Comparison of ENCODE assay signal across 8 cellular contexts in the genomic region with DNA sequence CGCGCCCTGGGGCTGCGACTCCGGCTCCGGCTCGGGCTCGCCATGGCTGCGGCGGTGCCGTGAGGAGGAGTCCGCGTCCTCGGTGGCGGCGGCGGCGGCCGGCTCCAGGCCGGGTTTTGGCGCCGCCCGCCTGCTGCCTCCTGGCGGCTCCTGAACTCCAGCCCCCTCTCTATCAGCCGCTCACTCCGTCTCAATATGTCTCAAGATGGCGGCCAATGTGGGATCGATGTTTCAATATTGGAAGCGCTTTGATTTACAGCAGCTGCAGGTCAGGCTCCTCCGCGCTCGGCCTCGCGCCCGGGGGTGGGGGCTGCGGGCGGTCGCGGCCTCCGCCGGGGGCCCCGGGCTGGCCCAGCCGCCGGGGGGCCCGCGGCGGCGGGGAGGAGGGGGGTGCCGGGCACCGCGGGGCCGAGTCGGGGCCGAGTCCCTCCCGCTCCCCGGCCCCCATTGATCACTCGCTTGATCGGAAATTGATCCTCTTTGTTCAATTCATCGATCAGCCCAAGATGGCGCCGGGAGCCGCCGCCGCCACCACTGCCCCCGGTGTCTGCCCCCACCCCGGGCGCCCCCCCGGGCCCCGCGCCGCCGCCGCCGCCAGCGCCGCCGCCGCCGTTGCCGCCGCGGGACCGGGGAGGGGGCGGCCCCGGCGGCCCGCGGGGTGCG. TPM values are rescaled to one million over a fixed set of nuclear protein-coding genes. Genes with fewer than 3 reads are reported as not detected.
DNase-seq lines count a peak whose midpoint lies in the region; ATAC-seq and TF ChIP-seq lines count a peak whose summit lies in the region.

No MANE protein-coding gene starts in this region.

- H3K27me3 Mint-ChIP-seq in activated CD8-positive, alpha-beta T cell treated with anti-CD3 and anti-CD28 coated beads, Interleukin-2, amount 10 ng/mL, durations not matched to agents 7 days and 5 days (ENCODE audit: low read depth): peaks cover 12% of the 10 kb centered on the region
- peaks cover 6% of the 10 kb centered on the region for H3K27me3 Mint-ChIP-seq in endodermal cell (ENCODE audit: insufficient read depth)

- H3K27ac ChIP-seq in endodermal cell (ENCODE audit: low read depth, low read length) (no peak overlapping the region), mesodermal cell (ENCODE audit: low read depth, low read length, severe bottlenecking) (peak overlapping the region; percentile 65)

- CTCF ChIA-PET in activated CD8-positive, alpha-beta T cell treated with anti-CD3 and anti-CD28 coated beads, Interleukin-2, amount 10 ng/mL, durations not matched to agents 7 days and 5 days (lab: Charles Lee): interaction anchor here (0.8 kb wide), 1 partner anchor 72 kb away, joined by 3 read pairs; no protein-coding TSS in a partner anchor

- H3K9ac ChIP-seq in endodermal cell (ENCODE audit: extremely low read depth, low read length, poor library complexity, severe bottlenecking): peak overlapping the region; percentile 25

- H3K4me1 Mint-ChIP-seq in activated CD8-positive, alpha-beta T cell treated with anti-CD3 and anti-CD28 coated beads, Interleukin-2, amount 10 ng/mL, durations not matched to agents 7 days and 5 days (ENCODE audit: low read depth): peaks cover 20% of the 10 kb centered on the region
- H3K4me1 Mint-ChIP-seq in endodermal cell: peaks cover 31% of the 10 kb centered on the region

- no peak overlapping the region for H3K4me3 ChIP-seq in endodermal cell (ENCODE audit: low read length)
- peak overlapping the region; percentile 34 for H3K4me3 ChIP-seq in mesodermal cell (ENCODE audit: extremely low read depth, insufficient read depth, low read length, poor library complexity, severe bottlenecking)

- peaks cover 2% of the 10 kb centered on the region for H3K36me3 Mint-ChIP-seq in activated CD8-positive, alpha-beta T cell treated with anti-CD3 and anti-CD28 coated beads, Interleukin-2, amount 10 ng/mL, durations not matched to agents 7 days and 5 days (ENCODE audit: low read depth)
- H3K36me3 Mint-ChIP-seq in endodermal cell (ENCODE audit: low read depth): peaks cover 2% of the 10 kb centered on the region

- H3K4me3 Mint-ChIP-seq in activated CD8-positive, alpha-beta T cell treated with anti-CD3 and anti-CD28 coated beads, Interleukin-2, amount 10 ng/mL, durations not matched to agents 7 days and 5 days: peak overlapping the region; percentile 76
- H3K4me3 Mint-ChIP-seq in endodermal cell: peak overlapping the region; percentile 80

- peak; percentile 61 for ATAC-seq in HG03439 (IDR thresholded peaks at IDR 0.05; ENCODE audit: unreplicated experiment)
- ATAC-seq in activated CD8-positive, alpha-beta T cell treated with anti-CD3 and anti-CD28 coated beads, Interleukin-2, amount 10 ng/mL, durations not matched to agents 7 days and 5 days: peak; percentile 82

- no peaks in the 10 kb centered on the region for H3K9me3 Mint-ChIP-seq in activated CD8-positive, alpha-beta T cell treated with anti-CD3 and anti-CD28 coated beads, Interleukin-2, amount 10 ng/mL, durations not matched to agents 7 days and 5 days (ENCODE audit: insufficient read depth)
- no peaks in the 10 kb centered on the region for H3K9me3 Mint-ChIP-seq in endodermal cell

- peak; percentile 58 for TF ChIP-seq POLR2A in GM19099 (IDR thresholded peaks at IDR 0.05; ENCODE audit: extremely low read depth, insufficient read length, low read depth)

- H3K36me3 ChIP-seq in endodermal cell (ENCODE audit: control insufficient read depth, insufficient read depth, low read length): no peaks in the 10 kb centered on the region
- peaks cover 6% of the 10 kb centered on the region for H3K36me3 ChIP-seq in mesodermal cell (ENCODE audit: control insufficient read depth, insufficient read depth, low read length)

- DNase-seq in Ammon's horn (ENCODE audit: low spot score): peak; percentile 74
- peak; percentile 71 for DNase-seq in NCI-H82 treated with DMSO at 0.1 percent for 48 hours (lab: John Stamatoyannopoulos, UW; ENCODE audit: unreplicated experiment)
- DNase-seq in activated CD8-positive, alpha-beta T cell treated with anti-CD3 and anti-CD28 coated beads, Interleukin-2, amount 10 ng/mL, durations not matched to agents 7 days and 5 days: peak; percentile 78
- no peak for DNase-seq in endodermal cell
- DNase-seq in stimulated activated CD8-positive, alpha-beta memory T cell treated with anti-CD3 and anti-CD28 coated beads, Interleukin-15, amount 100 ng/mL, for 24 hours (ENCODE audit: low read depth): peak; percentile 29

- peaks cover 7% of the 10 kb centered on the region for H3K4me1 ChIP-seq in endodermal cell (ENCODE audit: control insufficient read depth, insufficient read depth, low read length)
- peaks cover 25% of the 10 kb centered on the region for H3K4me1 ChIP-seq in mesodermal cell (ENCODE audit: control insufficient read depth, insufficient read depth, low read length, poor library complexity, severe bottlenecking)

- WGBS in endodermal cell (ENCODE audit: insufficient coverage in 1 of 2, insufficient read length in 1 of 2), 2 experiments: 0% methylated on average over 27 to 81 of the region's 88 CpGs
- 0% methylated on average over 44 to 49 of the region's 88 CpGs for WGBS in mesodermal cell (ENCODE audit: insufficient coverage in 2 of 2), 2 experiments

- peaks cover 17% of the 10 kb centered on the region for H3K27me3 ChIP-seq in endodermal cell (ENCODE audit: control insufficient read depth, insufficient read depth, low read length, poor library complexity, severe bottlenecking)

- POLR2A ChIA-PET in activated CD8-positive, alpha-beta T cell treated with anti-CD3 and anti-CD28 coated beads, Interleukin-2, amount 10 ng/mL, durations not matched to agents 7 days and 5 days (lab: Charles Lee): no interaction called here

- H3K27ac Mint-ChIP-seq in activated CD8-positive, alpha-beta T cell treated with anti-CD3 and anti-CD28 coated beads, Interleukin-2, amount 10 ng/mL, durations not matched to agents 7 days and 5 days: peak overlapping the region; percentile 73
- H3K27ac Mint-ChIP-seq in endodermal cell: peak overlapping the region; percentile 84

- TF ChIP-seq CTCF in endodermal cell (conservative IDR thresholded peaks at IDR 0.05): no peak

- H3K9me3 ChIP-seq in endodermal cell (ENCODE audit: control insufficient read depth, low read length): no peaks in the 10 kb centered on the region
- H3K9me3 ChIP-seq in mesodermal cell (ENCODE audit: control insufficient read depth, low read length): no peaks in the 10 kb centered on the region

RNA-seq across cellular contexts. Expression of gene CUX1, which starts 1.5 kb away (rescaled TPM):
- 10 to 100 TPM; 30.7 to 31.2 TPM for total RNA-seq in activated CD8-positive, alpha-beta T cell treated with anti-CD3 and anti-CD28 coated beads, Interleukin-2, amount 10 ng/mL, durations not matched to agents 7 days and 5 days
- 100 to 1,000 TPM in 1 of 2 donors, 10 to 100 TPM in 1; 85.1 to 108 TPM for total RNA-seq in endodermal cell
- 49.5 TPM for polyA plus RNA-seq in endodermal cell (2013, experiment 1 of 2)
- polyA plus RNA-seq in endodermal cell (2013, experiment 2 of 2): 50.8 TPM
- polyA plus RNA-seq in mesodermal cell (2013, experiment 1 of 2): 37.0 TPM
- polyA plus RNA-seq in mesodermal cell (2013, experiment 2 of 2): 39.5 TPM
